25 cellular contexts compared by ENCODE assay signal in genomic region chr3:135134717-135135116, GRCh38.
"Had no signal": no experiment of that assay in that cellular context is flagged by ENCODE, and none has a peak within 500 bp of the region (broad histone marks: within the 10 kb centered on the region; RNA-seq: fewer than 3 reads in every experiment).

No MANE protein-coding gene starts in this region.

- ATAC-seq: left colon; left lung; lower lobe of right lung; naive thymus-derived CD8-positive, alpha-beta T cell; pancreas; right cardiac atrium; sciatic nerve; stimulated activated naive B cell treated with anti-CD40 and anti-IgM and Interleukin-4, amounts not matched to agents 10 μg/mL and 1 μg/mL and 100 μg/mL, for 72 hours; stimulated activated naive CD8-positive, alpha-beta T cell treated with anti-CD3 and anti-CD28 coated beads, Interleukin-15, Interleukin-2, amounts not matched to agents 100 U/mL and 50 U/mL, for 24 hours; upper lobe of right lung had no signal

- DNase-seq: immature natural killer cell; kidney; left colon; left lung; lower lobe of right lung; mammary epithelial cell; mesenchymal stem cell; naive thymus-derived CD8-positive, alpha-beta T cell; nucleus accumbens; pancreas; posterior cingulate gyrus; retina; right cardiac atrium; stimulated activated CD4-positive, alpha-beta T cell treated with anti-CD3 and anti-CD28 coated beads, Interleukin-12 subunit alpha, Interleukin-12 subunit beta, amount 100 ng/mL, for 4 hours; stimulated activated CD4-positive, alpha-beta T cell treated with anti-CD3 and anti-CD28 coated beads, Interleukin-15, amount 100 ng/mL, for 24 hours; stimulated activated CD4-positive, alpha-beta T cell treated with anti-CD3 and anti-CD28 coated beads, Interleukin-2, amount 100 ng/mL, for 24 hours; stimulated activated CD4-positive, alpha-beta T cell treated with anti-CD3 and anti-CD28 coated beads, Interleukin-4, amount 100 ng/mL, for 1 hour; stimulated activated naive B cell treated with anti-CD40 and anti-IgM and Interleukin-4, amounts not matched to agents 10 μg/mL and 1 μg/mL and 100 μg/mL, for 72 hours; stimulated activated naive CD8-positive, alpha-beta T cell treated with anti-CD3 and anti-CD28 coated beads, Interleukin-15, Interleukin-2, amounts not matched to agents 100 U/mL and 50 U/mL, for 24 hours; stomach; tibial artery; trophoblast cell; upper lobe of right lung; uterus had no signal
